Comparison of ENCODE assay signal across 14 cellular contexts in the genomic region with DNA sequence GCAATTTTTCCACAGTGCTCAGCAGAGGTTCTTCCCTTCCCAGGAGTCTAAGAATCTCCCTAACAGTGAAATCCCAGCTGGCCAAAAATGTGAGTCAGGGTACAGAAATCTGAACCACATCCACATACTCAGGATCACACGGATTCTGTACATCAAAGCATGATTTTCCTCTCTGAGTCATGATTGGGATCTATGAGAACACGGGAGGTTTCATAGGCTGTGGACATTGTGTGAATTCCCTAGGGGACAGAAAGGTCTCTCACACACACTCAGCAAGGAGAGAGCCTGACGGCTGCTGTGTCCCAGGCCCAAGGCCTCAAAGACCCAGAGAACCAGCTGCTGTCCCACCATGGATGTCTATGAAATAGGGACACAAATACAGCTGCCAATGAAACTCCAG.
A peak's percentile ranks its signal among the peaks of the same experiment; 100 is the strongest.
DNase-seq lines count a peak whose midpoint lies in the region; ATAC-seq and TF ChIP-seq lines count a peak whose summit lies in the region.
"Had no signal": no experiment of that assay in that cellular context is flagged by ENCODE, and none has a peak within 500 bp of the region (broad histone marks: within the 10 kb centered on the region; RNA-seq: fewer than 3 reads in every experiment).

No MANE protein-coding gene starts in this region.

- peak; percentile 94 for DNase-seq in GM04504 (ENCODE audit: low read depth)
- peak; percentile 61 to 71 for DNase-seq in SJSA1 (ENCODE audit: low read depth in 1 of 2, low spot score in 2 of 2)
- DNase-seq in fibroblast of pulmonary artery (ENCODE audit: low read depth): peak; percentile 96
- peak; percentile 98 for DNase-seq in skeletal muscle cell (ENCODE audit: low read depth)
- DNase-seq in dermis blood vessel endothelial cell: no peak
- DNase-seq in GM10266 (ENCODE audit: extremely low spot score): no peak
- no peak for DNase-seq in tibial nerve (ENCODE audit: low spot score in 2 of 2)
- DNase-seq: DND-41, NCI-H1105 treated with DMSO at 0.1 percent for 48 hours, T-helper 2 cell had no signal

- WGBS in tibial nerve, 2 donors: 67 to 80% methylated on average over 3 of the region's 3 CpGs

- H3K27me3 ChIP-seq in SJSA1 (replicated peaks) (no peaks in the 10 kb centered on the region), tibial nerve (no peaks in the 10 kb centered on the region)

- ATAC-seq in GM19463 (IDR thresholded peaks at IDR 0.05; ENCODE audit: unreplicated experiment): no peak
- ATAC-seq: activated naive CD4-positive, alpha-beta T cell treated with anti-CD3 and anti-CD28 coated beads, Interleukin-2, amount 50 U/mL, for 72 hours; natural killer cell treated with Interleukin-12 subunit alpha and Interleukin-12 subunit beta and Interleukin-15 and Interleukin-18, amount 100 ng/mL, for 72 hours had no signal

- no peak for TF ChIP-seq POLR2A in tibial nerve (IDR thresholded peaks at IDR 0.05)

- H3K9me3 ChIP-seq in SJSA1 (replicated peaks): no peaks in the 10 kb centered on the region
- peaks cover 0 to 11% (median 4%) of the 10 kb centered on the region in 4 donors for H3K9me3 ChIP-seq in tibial nerve

- H3K27ac ChIP-seq in SJSA1 (peak overlapping the region; percentile 78), tibial nerve (no peak overlapping the region)
- H3K27ac ChIP-seq: HL-60 had no signal

- H3K4me1 ChIP-seq in SJSA1 (replicated peaks) (peaks cover 14% of the 10 kb centered on the region), tibial nerve (no peaks in the 10 kb centered on the region)

- no peak for TF ChIP-seq EP300 in tibial nerve (IDR thresholded peaks at IDR 0.05)

- TF ChIP-seq CTCF in fibroblast of pulmonary artery (IDR thresholded peaks at IDR 0.05; ENCODE audit: low read length, missing control alignments) (no peak), GM10266 (IDR thresholded peaks at IDR 0.05; ENCODE audit: control insufficient read depth, insufficient read depth, low read depth, missing control alignments) (no peak), tibial nerve (IDR thresholded peaks at IDR 0.05) (no peak)

- H3K4me3 ChIP-seq in SJSA1 (no peak overlapping the region), fibroblast of pulmonary artery (replicated peaks; ENCODE audit: low read depth, low read length) (no peak overlapping the region), skeletal muscle cell (ENCODE audit: low read depth, low read length) (no peak overlapping the region), tibial nerve (no peak overlapping the region)

- no peaks in the 10 kb centered on the region for H3K36me3 ChIP-seq in SJSA1
- H3K36me3 ChIP-seq in tibial nerve: no peaks in the 10 kb centered on the region

Comparison
In these comparisons a context has a peak if more than half of its experiments do, and no peak if none do; other contexts are left out.
1. DNase-seq: peak in GM04504 (single experiment), SJSA1 (2 of 2), fibroblast of pulmonary artery (single experiment) and skeletal muscle cell (single experiment); none in dermis blood vessel endothelial cell (single experiment), GM10266 (single experiment) and tibial nerve (0 of 2).